1 cellular context compared by ENCODE assay signal in genomic region chr20:44609511-44610312, GRCh38.
A peak's percentile ranks its signal among the peaks of the same experiment; 100 is the strongest.
TF ChIP-seq lines count a peak whose summit lies in the region.

No MANE protein-coding gene starts in this region.

TF ChIP-seq in GM12878, 131 proteins besides CTCF, POLR2A, EP300 and RAD21 (continued from another document and continues in another):
- no peak for TF ChIP-seq ZBTB33 (IDR thresholded peaks at IDR 0.05)
- 0 out of 2 replicates have a peak, but pooled peaks have one; percentile 47 for TF ChIP-seq ZNF24 (IDR thresholded peaks at IDR 0.05)
- TF ChIP-seq PAX8 (IDR thresholded peaks at IDR 0.05), result no peak
- TF ChIP-seq ZZZ3 (IDR thresholded peaks at IDR 0.05; ENCODE audit: control insufficient read depth, insufficient read length, low read depth), result no peak
- TF ChIP-seq ZBTB11 (CRISPR knock-in tag; IDR thresholded peaks at IDR 0.05), result no peak
- no peak for TF ChIP-seq IRF5 (IDR thresholded peaks at IDR 0.05; ENCODE audit: borderline replicate concordance)
- TF ChIP-seq RUNX3 (IDR thresholded peaks at IDR 0.05; ENCODE audit: low read length), result no peak
- no peak for TF ChIP-seq HSF1 (IDR thresholded peaks at IDR 0.05; ENCODE audit: low read depth, low read length)
- peak; percentile 75 for TF ChIP-seq EED (IDR thresholded peaks at IDR 0.05; ENCODE audit: low read depth)
- no peak for TF ChIP-seq CBX5 (IDR thresholded peaks at IDR 0.05; ENCODE audit: low read depth)
- no peak for TF ChIP-seq BCL3 (IDR thresholded peaks at IDR 0.05; ENCODE audit: borderline replicate concordance, insufficient read depth, low read depth, low read length, poor library complexity, severe bottlenecking)
- no peak for TF ChIP-seq STAT3 (IDR thresholded peaks at IDR 0.05; ENCODE audit: low read depth, low read length)
- no peak for TF ChIP-seq PRDM15 (CRISPR knock-in tag; IDR thresholded peaks at IDR 0.05)
- TF ChIP-seq NBN (IDR thresholded peaks at IDR 0.05), result peak; percentile 49; the same call in 1 of the 2 replicates
- TF ChIP-seq SPI1 (IDR thresholded peaks at IDR 0.05; ENCODE audit: borderline replicate concordance, insufficient read depth, low read depth, low read length), result no peak
- no peak; a peak in 1 of 4 replicates for TF ChIP-seq ETV6 (conservative IDR thresholded peaks at IDR 0.05 in 1 of 2, IDR thresholded peaks at IDR 0.05 in 1 of 2; ENCODE audit: borderline replicate concordance in 1 of 2, low read depth in 1 of 2)
- TF ChIP-seq MYB (IDR thresholded peaks at IDR 0.05; ENCODE audit: borderline replicate concordance, low read depth, low read length), result no peak
- TF ChIP-seq YBX1 (IDR thresholded peaks at IDR 0.05), result no peak
- no peak for TF ChIP-seq JUND (IDR thresholded peaks at IDR 0.05; ENCODE audit: low read depth, low read length)
- no peak for TF ChIP-seq HCFC1 (IDR thresholded peaks at IDR 0.05; ENCODE audit: low read length)
- no peak for TF ChIP-seq CUX1 (IDR thresholded peaks at IDR 0.05; ENCODE audit: insufficient replicate concordance, low read depth, low read length)
- no peak for TF ChIP-seq RCOR1 (conservative IDR thresholded peaks at IDR 0.05; ENCODE audit: low read depth, low read length)
- no peak for TF ChIP-seq USF2 (IDR thresholded peaks at IDR 0.05; ENCODE audit: borderline replicate concordance, low read depth, low read length)
- TF ChIP-seq REST (IDR thresholded peaks at IDR 0.05; ENCODE audit: low read depth, low read length), result no peak
- TF ChIP-seq MXI1 (IDR thresholded peaks at IDR 0.05; ENCODE audit: low read depth, low read length), result no peak
- peak; percentile 46 to 65; a peak in 1 of 4 replicates for TF ChIP-seq BHLHE40 (IDR thresholded peaks at IDR 0.05; ENCODE audit: borderline replicate concordance in 1 of 2, low read depth in 2 of 2, low read length in 1 of 2)
